Comparison of ENCODE assay signal across 8 cellular contexts in genomic region chr22:21982338-21982965, GRCh38. TPM values are rescaled to one million over a fixed set of nuclear protein-coding genes. Genes with fewer than 3 reads are reported as not detected.
A peak's percentile ranks its signal among the peaks of the same experiment; 100 is the strongest.
DNase-seq lines count a peak whose midpoint lies in the region; ATAC-seq and TF ChIP-seq lines count a peak whose summit lies in the region.

TOP3B (minus strand) TSS chr22:21982787; CDS start chr22:21975709, 7,078 bp downstream.

- no peaks in the 10 kb centered on the region for H3K27me3 ChIP-seq in prostate gland (replicated peaks; ENCODE audit: insufficient read depth)
- no peaks in the 10 kb centered on the region for H3K27me3 ChIP-seq in upper lobe of right lung

- peak within 1 kb of the TSS; percentile 55 to 65 for H3K27ac ChIP-seq in prostate gland
- peak within 1 kb of the TSS; percentile 91 for H3K27ac ChIP-seq in upper lobe of right lung

- H3K4me3 Mint-ChIP-seq in T-helper 17 cell: peak within 1 kb of the TSS; percentile 93

- peaks cover 4% of the 10 kb centered on the region for H3K36me3 Mint-ChIP-seq in T-helper 17 cell (ENCODE audit: low read depth)

- under 1% methylated on average over 36 of the region's 54 CpGs for WGBS in prostate gland

- DNase-seq in CD1c-positive myeloid dendritic cell (ENCODE audit: extremely low spot score) (peak; percentile 88), NCI-H1436 (lab: John Stamatoyannopoulos, UW) (peak; percentile 82), T-helper 17 cell (peak; percentile 63 to 72 (median 65)), amniotic stem cell (lab: John Stamatoyannopoulos, UW) (peak; percentile 57), left ventricle myocardium superior (peak; percentile 90), prostate gland (ENCODE audit: low spot score) (peak; percentile 66), upper lobe of right lung (peak; percentile 92)

- H3K4me3 ChIP-seq in prostate gland (peak within 1 kb of the TSS; percentile 61 to 83), upper lobe of right lung (peak within 1 kb of the TSS; percentile 99)

- H3K36me3 ChIP-seq in prostate gland (no peaks in the 10 kb centered on the region), upper lobe of right lung (no peaks in the 10 kb centered on the region)

- intact Hi-C loops in left ventricle myocardium superior (cut with micrococcal nuclease) (no loop called here), prostate gland (cut with DNase I) (no loop called here), upper lobe of right lung (cut with DNase I) (no loop called here)

- H3K9me3 ChIP-seq in T-helper 17 cell (ENCODE audit: control insufficient read depth, low read length, poor library complexity, severe bottlenecking) (no peaks in the 10 kb centered on the region), prostate gland (no peaks in the 10 kb centered on the region), upper lobe of right lung (no peaks in the 10 kb centered on the region)

- TF ChIP-seq POLR2A in prostate gland (IDR thresholded peaks at IDR 0.05): no peak

- ATAC-seq in GM21717 (IDR thresholded peaks at IDR 0.05; ENCODE audit: unreplicated experiment): peak; percentile 61
- peak; percentile 95 for ATAC-seq in T-helper 17 cell
- ATAC-seq in left ventricle myocardium superior: peak; percentile 90
- peak; percentile 96 for ATAC-seq in upper lobe of right lung

- H3K27me3 Mint-ChIP-seq in T-helper 17 cell: no peaks in the 10 kb centered on the region

- peaks cover 5% of the 10 kb centered on the region for H3K4me1 ChIP-seq in prostate gland (replicated peaks)
- peaks cover 11% of the 10 kb centered on the region for H3K4me1 ChIP-seq in upper lobe of right lung

- TF ChIP-seq CTCF in prostate gland (IDR thresholded peaks at IDR 0.05) (peak in 1 of 4 experiments; percentile 26), upper lobe of right lung (IDR thresholded peaks at IDR 0.05) (no peak)

- H3K27ac Mint-ChIP-seq in T-helper 17 cell: peak within 1 kb of the TSS; percentile 74

- H3K4me1 Mint-ChIP-seq in T-helper 17 cell: peaks cover 27% of the 10 kb centered on the region

RNA-seq across cellular contexts. Expression of gene TOP3B, which starts in this region (rescaled TPM):
- 10 to 100 TPM; 49.5 to 55.5 TPM for total RNA-seq in T-helper 17 cell
- total RNA-seq in left ventricle myocardium superior: 13.1 TPM
- 10 to 100 TPM; 25.2 to 60.6 TPM for total RNA-seq in prostate gland
- total RNA-seq in upper lobe of right lung: 24.8 TPM

Comparison
In these comparisons a context has a peak if more than half of its experiments do, and no peak if none do; other contexts are left out.
1. Peak in every context shown above with its lines: DNase-seq, ATAC-seq, H3K4me3 ChIP-seq and H3K27ac ChIP-seq.